ENCODE assay signal across 23 cellular contexts in the genomic region with DNA sequence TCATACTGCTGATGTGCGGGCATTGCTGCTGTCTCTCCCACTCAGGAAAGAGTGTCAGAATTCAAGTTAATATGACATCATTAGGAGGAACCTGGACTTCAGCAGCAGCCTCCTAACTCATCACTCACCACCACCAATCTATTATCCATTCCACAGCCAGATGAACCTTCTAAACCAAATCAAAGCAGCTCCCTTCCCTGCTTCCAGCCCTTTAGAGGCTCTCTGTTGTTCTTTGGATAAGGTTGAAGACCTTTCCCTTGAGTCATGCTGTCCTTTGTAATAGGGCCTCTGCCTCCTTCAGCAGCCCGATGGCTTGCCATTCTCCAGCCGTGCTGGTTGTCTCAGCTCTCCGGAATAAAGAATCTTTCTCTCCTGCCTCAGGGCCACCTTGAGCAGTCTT.
"Had no signal": no experiment of that assay in that cellular context is flagged by ENCODE, and none has a peak within 500 bp of the region (broad histone marks: within the 10 kb centered on the region; RNA-seq: fewer than 3 reads in every experiment).

No MANE protein-coding gene starts in this region.

- H3K4me3 Mint-ChIP-seq: activated CD8-positive, alpha-beta T cell treated with anti-CD3 and anti-CD28 coated beads for 36 hours; activated naive CD4-positive, alpha-beta T cell treated with anti-CD3 and anti-CD28 coated beads, Interleukin-2, amount 10 ng/mL, durations not matched to agents 7 days and 5 days; activated naive CD8-positive, alpha-beta T cell treated with anti-CD3 and anti-CD28 coated beads for 36 hours; activated T-cell treated with anti-CD3 and anti-CD28 coated beads, Interleukin-2, amount 50 U/mL, for 72 hours; T-helper 2 cell treated with Interferon-gamma antibody and Interleukin-4, amounts not matched to agents 5 μg/mL and 100 μg/mL, for 36 hours had no signal

- H3K9me2 ChIP-seq: SK-N-SH had no signal

- H3K4me3 ChIP-seq: breast epithelium, K562 had no signal

- H3K9me3 Mint-ChIP-seq: activated CD8-positive, alpha-beta T cell treated with anti-CD3 and anti-CD28 coated beads for 36 hours; activated naive CD4-positive, alpha-beta T cell treated with anti-CD3 and anti-CD28 coated beads, Interleukin-2, amount 10 ng/mL, durations not matched to agents 7 days and 5 days; activated naive CD8-positive, alpha-beta T cell treated with anti-CD3 and anti-CD28 coated beads for 36 hours; activated T-cell treated with anti-CD3 and anti-CD28 coated beads, Interleukin-2, amount 50 U/mL, for 72 hours; activated T-helper 2 cell treated with anti-CD3 and anti-CD28 coated beads, Interferon-gamma antibody, Interleukin-2, Interleukin-4, amounts not matched to agents 10 μg/mL and 5 μg/mL and 100 μg/mL, durations not matched to agents 14 hours and 24 hours and 36 hours; T-helper 2 cell treated with Interferon-gamma antibody and Interleukin-4, amounts not matched to agents 5 μg/mL and 100 μg/mL, for 36 hours had no signal

- H3K4me1 ChIP-seq: breast epithelium had no signal

- H3K27ac Mint-ChIP-seq: activated CD8-positive, alpha-beta T cell treated with anti-CD3 and anti-CD28 coated beads for 36 hours; activated naive CD4-positive, alpha-beta T cell treated with anti-CD3 and anti-CD28 coated beads, Interleukin-2, amount 10 ng/mL, durations not matched to agents 7 days and 5 days; activated naive CD8-positive, alpha-beta T cell treated with anti-CD3 and anti-CD28 coated beads for 36 hours; activated T-cell treated with anti-CD3 and anti-CD28 coated beads, Interleukin-2, amount 50 U/mL, for 72 hours; activated T-helper 2 cell treated with anti-CD3 and anti-CD28 coated beads, Interferon-gamma antibody, Interleukin-2, Interleukin-4, amounts not matched to agents 10 μg/mL and 5 μg/mL and 100 μg/mL, durations not matched to agents 14 hours and 24 hours and 36 hours; T-helper 2 cell treated with Interferon-gamma antibody and Interleukin-4, amounts not matched to agents 5 μg/mL and 100 μg/mL, for 36 hours had no signal

- H3K36me3 Mint-ChIP-seq: activated naive CD4-positive, alpha-beta T cell treated with anti-CD3 and anti-CD28 coated beads, Interleukin-2, amount 10 ng/mL, durations not matched to agents 7 days and 5 days; activated naive CD8-positive, alpha-beta T cell treated with anti-CD3 and anti-CD28 coated beads for 36 hours had no signal

- H3K27me3 Mint-ChIP-seq: activated CD8-positive, alpha-beta T cell treated with anti-CD3 and anti-CD28 coated beads for 36 hours; activated naive CD4-positive, alpha-beta T cell treated with anti-CD3 and anti-CD28 coated beads, Interleukin-2, amount 10 ng/mL, durations not matched to agents 7 days and 5 days had no signal

- FAIRE-seq: K562 had no signal

- H3K9ac ChIP-seq: SK-N-SH had no signal

- H3K27ac ChIP-seq: breast epithelium had no signal

- H3K9me3 ChIP-seq: breast epithelium, SK-N-SH had no signal

- H3K36me3 ChIP-seq: breast epithelium had no signal

- ATAC-seq: activated CD4-positive, CD25-positive, alpha-beta regulatory T cell treated with anti-CD3 and anti-CD28 coated beads, Interleukin-2, amount 50 U/mL, for 24 hours; activated CD8-positive, alpha-beta T cell treated with anti-CD3 and anti-CD28 coated beads for 36 hours; activated T-cell treated with anti-CD3 and anti-CD28 coated beads, Interleukin-2, amount 50 U/mL, for 72 hours had no signal

- DNase-seq: activated CD4-positive, alpha-beta T cell treated with anti-CD3 and anti-CD28 coated beads for 4 hours; activated CD8-positive, alpha-beta memory T cell treated with anti-CD3 and anti-CD28 coated beads, Interleukin-2, amount 50 U/mL, for 4 hours; activated CD8-positive, alpha-beta T cell treated with anti-CD3 and anti-CD28 coated beads for 36 hours; activated gamma-delta T cell treated with Interleukin-2 at 50 U/mL for 16 hours; activated naive CD4-positive, alpha-beta T cell treated with anti-CD3 and anti-CD28 coated beads, Interleukin-2, amount 10 ng/mL, durations not matched to agents 7 days and 5 days; activated naive CD8-positive, alpha-beta T cell treated with anti-CD3 and anti-CD28 coated beads for 36 hours; activated T-cell treated with anti-CD3 and anti-CD28 coated beads, Interleukin-2, amount 50 U/mL, for 72 hours; Karpas-422; NCI-H1105 treated with DMSO at 0.1 percent for 48 hours; NCI-H1436 treated with DMSO at 0.1 percent for 48 hours; NCI-H187 treated with DMSO at 0.1 percent for 48 hours; NCI-H2107; NCI-H2171 treated with DMSO at 0.1 percent for 48 hours; NCI-H345; NCI-H510A; NCI-H526 treated with DMSO at 0.1 percent for 48 hours; NCI-H82; SK-N-SH had no signal

- H3K27me3 ChIP-seq: breast epithelium had no signal
